8 cellular contexts compared by ENCODE assay signal in the genomic region with DNA sequence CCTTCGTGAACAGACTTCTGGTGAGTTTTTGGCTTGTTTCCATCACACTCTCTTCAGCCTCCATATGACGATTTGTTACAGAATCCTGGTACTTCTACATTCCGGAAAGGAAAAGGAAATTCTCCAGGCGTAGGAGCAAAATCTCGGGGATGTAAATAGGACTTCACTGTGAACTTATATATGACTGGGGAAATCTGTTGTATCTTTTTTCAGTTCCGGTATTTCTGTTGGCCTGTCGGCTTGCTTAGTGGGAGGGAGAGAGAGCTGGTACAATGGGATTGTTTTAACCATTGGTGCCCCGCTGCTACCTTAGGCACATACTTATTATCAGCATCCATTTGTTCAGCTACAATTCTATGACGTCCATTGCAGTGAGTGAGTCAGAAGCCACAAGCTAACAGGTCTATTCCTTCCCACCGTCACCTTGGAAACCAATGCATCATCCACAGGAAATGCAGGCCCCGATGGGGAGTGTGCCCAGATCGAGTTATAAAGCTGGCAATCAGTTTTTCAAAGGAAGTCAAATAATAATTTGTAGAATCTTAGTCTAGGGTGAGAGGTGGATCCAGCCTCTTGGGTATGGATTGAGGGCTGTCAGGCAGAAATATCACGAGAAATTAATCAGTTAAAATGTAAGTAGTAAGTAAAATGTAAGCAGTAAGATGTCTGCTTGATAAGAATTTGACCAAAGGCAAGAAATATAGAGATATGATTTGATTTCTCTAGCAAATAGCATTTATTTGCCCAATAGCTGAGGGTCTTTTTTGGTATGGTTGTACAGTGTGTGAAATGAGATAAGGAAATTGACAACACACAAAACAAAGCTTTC.
A peak's percentile ranks its signal among the peaks of the same experiment; 100 is the strongest.
DNase-seq lines count a peak whose midpoint lies in the region; ATAC-seq and TF ChIP-seq lines count a peak whose summit lies in the region.

No MANE protein-coding gene starts in this region.

- peaks cover 0 to 8% (median 0%) of the 10 kb centered on the region in 11 donors for H3K9me3 ChIP-seq in heart right ventricle
- no peaks in the 10 kb centered on the region for H3K9me3 ChIP-seq in naive thymus-derived CD4-positive, alpha-beta T cell (ENCODE audit: control insufficient read depth in 2 of 3, low read length in 3 of 3)

- H3K27ac ChIP-seq in heart right ventricle (peak overlapping the region in 6 of 10 donors; percentile 28 to 79 (median 58)), cingulate gyrus (ENCODE audit: low read depth, low read length) (peak overlapping the region; percentile 42)
- H3K27ac ChIP-seq in naive thymus-derived CD4-positive, alpha-beta T cell (ENCODE audit: low read depth, low read length), result peak overlapping the region; percentile 42

- peaks cover 68% of the 10 kb centered on the region for H3K4me1 Mint-ChIP-seq in activated CD4-positive, alpha-beta T cell treated with anti-CD3 and anti-CD28 coated beads, Interleukin-2, amount 10 ng/mL, durations not matched to agents 7 days and 5 days
- H3K4me1 Mint-ChIP-seq in naive thymus-derived CD4-positive, alpha-beta T cell, result peaks cover 27 to 61% (median 39%) of the 10 kb centered on the region in 7 donors

- peaks cover 8 to 54% (median 18%) of the 10 kb centered on the region in 9 donors for H3K4me1 ChIP-seq in heart right ventricle
- peaks cover 27 to 28% of the 10 kb centered on the region in 2 donors for H3K4me1 ChIP-seq in naive thymus-derived CD4-positive, alpha-beta T cell (ENCODE audit: control insufficient read depth in 2 of 2, insufficient read depth in 2 of 2, low read length in 2 of 2)

- H3K4me3 ChIP-seq in heart right ventricle, result peak overlapping the region in 1 of 10 donors; percentile 0
- no peak overlapping the region for H3K4me3 ChIP-seq in naive thymus-derived CD4-positive, alpha-beta T cell (ENCODE audit: low read length)

- peaks cover 4% of the 10 kb centered on the region for H3K9me3 Mint-ChIP-seq in activated CD4-positive, alpha-beta T cell treated with anti-CD3 and anti-CD28 coated beads, Interleukin-2, amount 10 ng/mL, durations not matched to agents 7 days and 5 days
- peaks cover 0 to 7% (median 0%) of the 10 kb centered on the region in 11 donors for H3K9me3 Mint-ChIP-seq in naive thymus-derived CD4-positive, alpha-beta T cell

- intact Hi-C loops in heart right ventricle (cut with DNase I), result loop anchor here in 2 of 10 donors (5.0 to 10.0 kb wide), 2 partner anchors 37 to 121 kb away; no protein-coding TSS in a partner anchor
- intact Hi-C loops in Right ventricle myocardium superior (cut with DNase I), result no loop called here
- intact Hi-C loops in naive thymus-derived CD4-positive, alpha-beta T cell (cut with micrococcal nuclease), result loop anchor here (1.0 to 10.0 kb wide), 6 partner anchors 47 to 1199 kb away; no protein-coding TSS in a partner anchor

- no peaks in the 10 kb centered on the region for H3K27me3 Mint-ChIP-seq in activated CD4-positive, alpha-beta T cell treated with anti-CD3 and anti-CD28 coated beads, Interleukin-2, amount 10 ng/mL, durations not matched to agents 7 days and 5 days
- no peaks in the 10 kb centered on the region for H3K27me3 Mint-ChIP-seq in naive thymus-derived CD4-positive, alpha-beta T cell

- H3K36me3 Mint-ChIP-seq in activated CD4-positive, alpha-beta T cell treated with anti-CD3 and anti-CD28 coated beads, Interleukin-2, amount 10 ng/mL, durations not matched to agents 7 days and 5 days (ENCODE audit: low read depth), result peaks cover 2% of the 10 kb centered on the region
- peaks cover 0 to 3% (median 0%) of the 10 kb centered on the region in 5 donors for H3K36me3 Mint-ChIP-seq in naive thymus-derived CD4-positive, alpha-beta T cell

- CTCF ChIA-PET in activated CD4-positive, alpha-beta T cell treated with anti-CD3 and anti-CD28 coated beads, Interleukin-2, amount 10 ng/mL, durations not matched to agents 7 days and 5 days (lab: Charles Lee), result interaction anchor here (0.7 to 2.1 kb wide), 4 partner anchors 12 to 46 kb away, joined by 3 to 8 read pairs (median 3); no protein-coding TSS in a partner anchor
- CTCF ChIA-PET in naive thymus-derived CD4-positive, alpha-beta T cell (lab: Charles Lee), result interaction anchor here (1.0 to 2.0 kb wide), 2 partner anchors 67 to 167 kb away, joined by 4 to 5 read pairs; no protein-coding TSS in a partner anchor

- peak overlapping the region; percentile 3 for H3K4me3 Mint-ChIP-seq in activated CD4-positive, alpha-beta T cell treated with anti-CD3 and anti-CD28 coated beads, Interleukin-2, amount 10 ng/mL, durations not matched to agents 7 days and 5 days
- H3K4me3 Mint-ChIP-seq in naive thymus-derived CD4-positive, alpha-beta T cell, result peak overlapping the region in 9 of 10 donors; percentile 2 to 73 (median 31)

- WGBS in heart right ventricle, 2 donors, result 38 to 44% methylated on average over 13 of the region's 13 CpGs

- DNase-seq in heart right ventricle (peak in 1 of 2 donors; percentile 59), Right ventricle myocardium superior (no peak), HuH-7.5 (ENCODE audit: low spot score) (no peak)
- DNase-seq in activated CD4-positive, alpha-beta T cell treated with anti-CD3 and anti-CD28 coated beads, Interleukin-2, amount 10 ng/mL, durations not matched to agents 7 days and 5 days, result peak; percentile 85
- DNase-seq in naive thymus-derived CD4-positive, alpha-beta T cell, result peak; percentile 6 to 84 (median 68)
- peak; percentile 77 for DNase-seq in stimulated activated naive CD8-positive, alpha-beta T cell treated with anti-CD3 and anti-CD28 coated beads, Interleukin-15, Interleukin-2, amounts not matched to agents 100 U/mL and 50 U/mL, for 24 hours

- ATAC-seq in heart right ventricle, result peak in 7 of 8 donors; percentile 28 to 81 (median 65)
- ATAC-seq in Right ventricle myocardium superior (ENCODE audit: poor library complexity), result no peak
- ATAC-seq in naive thymus-derived CD4-positive, alpha-beta T cell, result peak; percentile 73
- peak; percentile 94 for ATAC-seq in stimulated activated naive CD8-positive, alpha-beta T cell treated with anti-CD3 and anti-CD28 coated beads, Interleukin-15, Interleukin-2, amounts not matched to agents 100 U/mL and 50 U/mL, for 24 hours
- ATAC-seq in HG02870 (IDR thresholded peaks at IDR 0.05; ENCODE audit: unreplicated experiment), result no peak

- H3K27ac Mint-ChIP-seq in activated CD4-positive, alpha-beta T cell treated with anti-CD3 and anti-CD28 coated beads, Interleukin-2, amount 10 ng/mL, durations not matched to agents 7 days and 5 days, result peak overlapping the region; percentile 86
- H3K27ac Mint-ChIP-seq in naive thymus-derived CD4-positive, alpha-beta T cell, result peak overlapping the region; percentile 72 to 94 (median 89)

- TF ChIP-seq CTCF in heart right ventricle (IDR thresholded peaks at IDR 0.05), result no peak

- no peaks in the 10 kb centered on the region for H3K36me3 ChIP-seq in heart right ventricle
- H3K36me3 ChIP-seq in naive thymus-derived CD4-positive, alpha-beta T cell (ENCODE audit: control insufficient read depth in 2 of 3, insufficient read depth in 3 of 3, low read length in 3 of 3), result no peaks in the 10 kb centered on the region

- H3K27me3 ChIP-seq in heart right ventricle, result no peaks in the 10 kb centered on the region
- H3K27me3 ChIP-seq in naive thymus-derived CD4-positive, alpha-beta T cell (ENCODE audit: control insufficient read depth in 2 of 2, insufficient read depth in 2 of 2, low read length in 2 of 2), result no peaks in the 10 kb centered on the region

- POLR2A ChIA-PET in activated CD4-positive, alpha-beta T cell treated with anti-CD3 and anti-CD28 coated beads, Interleukin-2, amount 10 ng/mL, durations not matched to agents 7 days and 5 days (lab: Charles Lee), result interaction anchor here (0.6 kb wide), 1 partner anchor 92 kb away, joined by 3 read pairs; a partner anchor contains a TSS
- POLR2A ChIA-PET in naive thymus-derived CD4-positive, alpha-beta T cell (lab: Charles Lee), result interaction anchor here (0.6 to 2.7 kb wide), 5 partner anchors 48 to 129 kb away, joined by 3 to 12 read pairs (median 5); a partner anchor contains a TSS

Comparison
In these comparisons a context has a peak if more than half of its experiments do, and no peak if none do; other contexts are left out.
1. ATAC-seq: peak in heart right ventricle (7 of 8), naive thymus-derived CD4-positive, alpha-beta T cell (single experiment) and stimulated activated naive CD8-positive, alpha-beta T cell treated with anti-CD3 and anti-CD28 coated beads, Interleukin-15, Interleukin-2, amounts not matched to agents 100 U/mL and 50 U/mL, for 24 hours (single experiment); none in Right ventricle myocardium superior (single experiment) and HG02870 (single experiment).
2. DNase-seq: peak in activated CD4-positive, alpha-beta T cell treated with anti-CD3 and anti-CD28 coated beads, Interleukin-2, amount 10 ng/mL, durations not matched to agents 7 days and 5 days (single experiment), naive thymus-derived CD4-positive, alpha-beta T cell (9 of 9) and stimulated activated naive CD8-positive, alpha-beta T cell treated with anti-CD3 and anti-CD28 coated beads, Interleukin-15, Interleukin-2, amounts not matched to agents 100 U/mL and 50 U/mL, for 24 hours (single experiment); none in Right ventricle myocardium superior (single experiment) and HuH-7.5 (single experiment).
3. Peak in every context shown above with its lines, with median percentiles within 50 percentile points of each other: H3K27ac ChIP-seq.